Comparison of ENCODE assay signal across 8 cellular contexts in genomic region chr10:97445722-97446639, GRCh38. TPM values are rescaled to one million over a fixed set of nuclear protein-coding genes. Genes with fewer than 3 reads are reported as not detected.
DNase-seq lines count a peak whose midpoint lies in the region; ATAC-seq and TF ChIP-seq lines count a peak whose summit lies in the region.

EXOSC1 (minus strand) TSS chr10:97446006; CDS start chr10:97445985, 21 bp downstream.
ZDHHC16 (plus strand) TSS chr10:97446175; CDS start chr10:97451676, 5,501 bp downstream.

- H3K9me3 ChIP-seq in osteoblast (ENCODE audit: low read depth, low read length) (no peaks in the 10 kb centered on the region), thoracic aorta (no peaks in the 10 kb centered on the region)

- peaks cover 4% of the 10 kb centered on the region for H3K36me3 Mint-ChIP-seq in activated naive CD8-positive, alpha-beta T cell
- no peaks in the 10 kb centered on the region for H3K36me3 Mint-ChIP-seq in glutamatergic neuron (ENCODE audit: unreplicated experiment)

- H2AFZ ChIP-seq in osteoblast (ENCODE audit: low read length), result peak within 1 kb of the TSS; percentile 97

- peak; percentile 6 for TF ChIP-seq CTCF in GM10266 (IDR thresholded peaks at IDR 0.05; ENCODE audit: control insufficient read depth, insufficient read depth, low read depth, missing control alignments)
- no peak for TF ChIP-seq CTCF in glutamatergic neuron (IDR thresholded peaks at IDR 0.05; ENCODE audit: partially characterized antibody, unreplicated experiment)
- no peak for TF ChIP-seq CTCF in osteoblast (IDR thresholded peaks at IDR 0.05; ENCODE audit: extremely low read depth, low read depth, low read length)
- peak; percentile 12 for TF ChIP-seq CTCF in thoracic aorta (IDR thresholded peaks at IDR 0.05)

- peak within 1 kb of the TSS; percentile 96 for H3K4me3 Mint-ChIP-seq in activated naive CD8-positive, alpha-beta T cell
- peak within 1 kb of the TSS; percentile 95 for H3K4me3 Mint-ChIP-seq in glutamatergic neuron (ENCODE audit: unreplicated experiment)

- no peaks in the 10 kb centered on the region for H3K27me3 Mint-ChIP-seq in activated naive CD8-positive, alpha-beta T cell
- H3K27me3 Mint-ChIP-seq in glutamatergic neuron (ENCODE audit: unreplicated experiment), result no peaks in the 10 kb centered on the region

- H3K27ac ChIP-seq in osteoblast (ENCODE audit: low read depth, low read length), result peak within 1 kb of the TSS; percentile 77
- peak within 1 kb of the TSS; percentile 37 to 53 for H3K27ac ChIP-seq in thoracic aorta

- H3K4me2 ChIP-seq in osteoblast (ENCODE audit: insufficient read depth, low read length), result peak within 1 kb of the TSS; percentile 94

- H3K9me3 Mint-ChIP-seq in activated naive CD8-positive, alpha-beta T cell (ENCODE audit: low read depth), result no peaks in the 10 kb centered on the region
- H3K9me3 Mint-ChIP-seq in glutamatergic neuron (ENCODE audit: unreplicated experiment), result peaks cover 3% of the 10 kb centered on the region

- peaks cover 52% of the 10 kb centered on the region for H3K4me1 Mint-ChIP-seq in activated naive CD8-positive, alpha-beta T cell (ENCODE audit: low read depth)
- peaks cover 9% of the 10 kb centered on the region for H3K4me1 Mint-ChIP-seq in glutamatergic neuron (ENCODE audit: low read depth, unreplicated experiment)

- H4K20me1 ChIP-seq in osteoblast (ENCODE audit: insufficient read depth, low read length), result peaks cover 24% of the 10 kb centered on the region

- peak within 1 kb of the TSS; percentile 96 for H3K27ac Mint-ChIP-seq in activated naive CD8-positive, alpha-beta T cell
- peak within 1 kb of the TSS; percentile 90 for H3K27ac Mint-ChIP-seq in glutamatergic neuron (ENCODE audit: unreplicated experiment)

- H3K36me3 ChIP-seq in osteoblast (ENCODE audit: insufficient read depth, low read length) (peaks cover 12% of the 10 kb centered on the region), thoracic aorta (no peaks in the 10 kb centered on the region)

- H3K27me3 ChIP-seq in osteoblast (ENCODE audit: insufficient read depth, low read length) (no peaks in the 10 kb centered on the region), thoracic aorta (replicated peaks; ENCODE audit: insufficient read depth) (no peaks in the 10 kb centered on the region)

- peaks cover 72% of the 10 kb centered on the region for H3K79me2 ChIP-seq in osteoblast (ENCODE audit: insufficient read depth, low read length)

- DNase-seq in GM10266 (ENCODE audit: extremely low spot score) (peak; percentile 97), NCI-H1105 (lab: John Stamatoyannopoulos, UW) (peak; percentile 80), SKM-1 treated with dmso at 0.1 percent for 144 hours (lab: John Stamatoyannopoulos, UW; ENCODE audit: unreplicated experiment) (peak; percentile 98), glutamatergic neuron (peak; percentile 92), osteoblast (ENCODE audit: insufficient read length, low spot score, missing footprints) (peak; percentile 99), thoracic aorta (ENCODE audit: low spot score) (peak; percentile 86)

- H3K4me3 ChIP-seq in osteoblast (ENCODE audit: insufficient read depth, low read length) (peak within 1 kb of the TSS; percentile 100), thoracic aorta (peak within 1 kb of the TSS; percentile 89)

- H3K4me1 ChIP-seq in osteoblast (ENCODE audit: insufficient read depth, low read length) (peaks cover 23% of the 10 kb centered on the region), thoracic aorta (ENCODE audit: control insufficient read depth in 1 of 2, low read depth in 2 of 2) (peaks cover 17 to 40% of the 10 kb centered on the region in 2 donors)

- ATAC-seq in HG02623 (IDR thresholded peaks at IDR 0.05; ENCODE audit: unreplicated experiment) (peak; percentile 91), thoracic aorta (ENCODE audit: insufficient number of reproducible peaks, low FRiP score, low read depth) (peak; percentile 97)

RNA-seq across cellular contexts. Expression of gene EXOSC1, which starts in this region (rescaled TPM):
- total RNA-seq in glutamatergic neuron (ENCODE audit: unreplicated experiment) (27.1 TPM), osteoblast (40.2 and 47.4 TPM in 2 replicates), thoracic aorta (10 to 100 TPM; 23.4 to 38.0 TPM)

RNA-seq across cellular contexts. Expression of gene ZDHHC16, which starts in this region (rescaled TPM):
- total RNA-seq in glutamatergic neuron (ENCODE audit: unreplicated experiment) (61.5 TPM), osteoblast (39.8 and 45.1 TPM in 2 replicates), thoracic aorta (10 to 100 TPM; 23.4 to 31.7 TPM)

Comparison
In these comparisons a context has a peak if more than half of its experiments do, and no peak if none do; other contexts are left out.
1. Peak in every context shown above with its lines: DNase-seq, ATAC-seq, H3K4me3 ChIP-seq and H3K27ac ChIP-seq.
2. CTCF ChIP-seq: peak in GM10266 (single experiment) and thoracic aorta (single experiment); none in glutamatergic neuron (single experiment) and osteoblast (single experiment).